20 cellular contexts compared by ENCODE assay signal in the genomic region with DNA sequence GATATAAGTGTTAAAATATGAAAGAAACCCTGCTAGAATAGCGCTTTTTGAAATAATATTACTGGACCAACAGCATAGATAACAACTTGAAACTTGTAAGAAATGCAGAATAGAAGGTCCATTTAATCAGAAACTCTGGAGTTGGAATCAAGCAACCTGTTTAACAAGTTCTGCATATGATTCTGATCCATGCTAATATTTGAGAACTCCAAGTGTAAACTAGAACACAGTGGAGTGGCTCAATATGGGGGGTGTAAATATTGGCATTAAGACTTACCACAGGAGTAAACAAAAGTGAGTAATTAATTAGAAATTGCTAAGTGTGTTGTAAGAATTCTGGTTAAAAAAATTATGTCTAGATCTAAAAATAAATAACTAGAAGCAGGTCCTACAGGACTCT.
"Had no signal": no experiment of that assay in that cellular context is flagged by ENCODE, and none has a peak within 500 bp of the region (broad histone marks: within the 10 kb centered on the region; RNA-seq: fewer than 3 reads in every experiment).

No MANE protein-coding gene starts in this region.

- DNase-seq: cortex of kidney; effector memory CD8-positive, alpha-beta T cell; naive B cell; right lobe of liver; small intestine; stimulated activated CD4-positive, alpha-beta T cell treated with anti-CD3 and anti-CD28 coated beads, Interleukin-15, amount 100 ng/mL, for 24 hours; stimulated activated CD4-positive, alpha-beta T cell treated with anti-CD3 and anti-CD28 coated beads, Interleukin-2, amount 100 ng/mL, for 48 hours; stimulated activated naive B cell treated with anti-CD40 and anti-IgM and Interleukin-4, amounts not matched to agents 10 μg/mL and 1 μg/mL and 100 μg/mL, for 72 hours; transverse colon; upper lobe of right lung; uterus had no signal

- H3K27me3 ChIP-seq: neutrophil, right lobe of liver, suprapubic skin, transverse colon, upper lobe of right lung, uterus had no signal

- H3K4me1 ChIP-seq: parathyroid adenoma, right lobe of liver, suprapubic skin, transverse colon, upper lobe of right lung, uterus had no signal

- H3K27ac ChIP-seq: neutrophil, parathyroid adenoma, right lobe of liver, suprapubic skin, transverse colon, upper lobe of right lung, uterus had no signal

- H3K4me3 ChIP-seq: lung, right lobe of liver, suprapubic skin, transverse colon, upper lobe of right lung, uterus had no signal

- ATAC-seq: effector memory CD8-positive, alpha-beta T cell; left lobe of liver; natural killer cell treated with Interleukin-12 subunit alpha and Interleukin-12 subunit beta and Interleukin-15 and Interleukin-18, amount 100 ng/mL, for 72 hours; right lobe of liver; stimulated activated naive B cell treated with anti-CD40 and anti-IgM and Interleukin-4, amounts not matched to agents 10 μg/mL and 1 μg/mL and 100 μg/mL, for 72 hours; upper lobe of right lung had no signal

- FAIRE-seq: endometrium, frontal cortex, keratinocyte, small intestine had no signal

- H3K36me3 ChIP-seq: neutrophil, right lobe of liver, suprapubic skin, transverse colon, upper lobe of right lung, uterus had no signal

- H3K9me3 ChIP-seq: neutrophil, right lobe of liver, suprapubic skin, transverse colon, upper lobe of right lung, uterus had no signal
